Comparison of ENCODE assay signal across 8 cellular contexts in genomic region chr17:31549525-31550388, GRCh38.
DNase-seq lines count a peak whose midpoint lies in the region; ATAC-seq, FAIRE-seq and TF ChIP-seq lines count a peak whose summit lies in the region.

No MANE protein-coding gene starts in this region.

- H3K36me3 ChIP-seq in A673 (ENCODE audit: insufficient read depth, low read length, poor library complexity, severe bottlenecking) (no peaks in the 10 kb centered on the region), bronchial epithelial cell (ENCODE audit: control insufficient read depth, insufficient read depth, low read length) (no peaks in the 10 kb centered on the region)

- TF ChIP-seq CTCF in A673 (conservative IDR thresholded peaks at IDR 0.05; ENCODE audit: low read depth, low read length) (no peak), WTC11 (IDR thresholded peaks at IDR 0.05) (no peak), bronchial epithelial cell (IDR thresholded peaks at IDR 0.05; ENCODE audit: insufficient read depth, low read length, severe bottlenecking) (no peak)

- H3K4me1 ChIP-seq in A673 (ENCODE audit: insufficient read depth, low read length, poor library complexity, severe bottlenecking): no peaks in the 10 kb centered on the region

- H3K4me3 Mint-ChIP-seq in WTC11: peak overlapping the region; percentile 88

- peaks cover 12% of the 10 kb centered on the region for H3K27me3 Mint-ChIP-seq in WTC11 (ENCODE audit: low read depth)

- H3K9me3 ChIP-seq in A673 (ENCODE audit: low read depth, low read length, poor library complexity, severe bottlenecking): no peaks in the 10 kb centered on the region

- H3K4me1 Mint-ChIP-seq in WTC11: peaks cover 7% of the 10 kb centered on the region

- ATAC-seq in GM18867 (IDR thresholded peaks at IDR 0.05; ENCODE audit: unreplicated experiment) (peak; percentile 69), HG03097 (IDR thresholded peaks at IDR 0.05; ENCODE audit: low FRiP score, unreplicated experiment) (peak; percentile 71), WTC11 (peak; percentile 74)

- no peak overlapping the region for H3K27ac Mint-ChIP-seq in WTC11

- H3K4me3 ChIP-seq in A673 (ENCODE audit: low read depth, low read length, poor library complexity, severe bottlenecking): peak overlapping the region; percentile 74
- H3K4me3 ChIP-seq in bronchial epithelial cell (ENCODE audit: low read depth, low read length): peak overlapping the region; percentile 84

- H3K9me3 Mint-ChIP-seq in WTC11: no peaks in the 10 kb centered on the region

- TSS peak; percentile 100 for BruUV-seq in A673 (replicated peaks; lab: Mats Ljungman, UMichigan)

- H3K36me3 Mint-ChIP-seq in WTC11: no peaks in the 10 kb centered on the region

- POLR2A ChIA-PET in A673 (lab: Charles Lee; ENCODE audit: low non-redundant PET) (no interaction called here), WTC11 (lab: Charles Lee) (interaction anchor here (1.2 kb wide), 1 partner anchor 82 kb away, joined by 3 read pairs; no protein-coding TSS in a partner anchor)

- peak overlapping the region; percentile 37 for H3K27ac ChIP-seq in A673 (ENCODE audit: low read depth, low read length, poor library complexity, severe bottlenecking)

- no peak for FAIRE-seq in bronchial epithelial cell (lab: Jason Lieb, UNC)

- intact Hi-C loops in A673 (cut with micrococcal nuclease; ENCODE audit: unreplicated experiment): no loop called here

- H3K27me3 ChIP-seq in A673 (replicated peaks; ENCODE audit: insufficient read depth, low read depth, low read length, poor library complexity): no peaks in the 10 kb centered on the region
- H3K27me3 ChIP-seq in bronchial epithelial cell (ENCODE audit: control insufficient read depth, insufficient read depth, low read length): no peaks in the 10 kb centered on the region

- DNase-seq in A673 (ENCODE audit: low spot score) (peak; percentile 89), NCI-H2171 treated with DMSO at 0.1 percent for 48 hours (lab: John Stamatoyannopoulos, UW) (peak; percentile 89), WTC11 (ENCODE audit: low spot score) (peak; percentile 89), bronchial epithelial cell (ENCODE audit: low read depth) (peak; percentile 73), inferior parietal cortex (ENCODE audit: extremely low spot score) (peak; percentile 93), smooth muscle cell of the brain vasculature (ENCODE audit: low read depth, low spot score) (peak; percentile 83)

- CTCF ChIA-PET in A673 (lab: Charles Lee): no interaction called here
- CTCF ChIA-PET in WTC11 (lab: Charles Lee): interaction anchor here (1.0 to 3.2 kb wide), 5 partner anchors 10 to 293 kb away, joined by 3 to 11 read pairs (median 7); no protein-coding TSS in a partner anchor

TF ChIP-seq in WTC11, 78 proteins besides CTCF, POLR2A, EP300 and RAD21 (continues in another document):
- 0 out of 2 replicates have a peak, but pooled peaks have one; percentile 15 for TF ChIP-seq IRF1 (CRISPR knock-in tag; IDR thresholded peaks at IDR 0.05)
- peak; percentile 99 for TF ChIP-seq HMGXB4 (CRISPR knock-in tag; IDR thresholded peaks at IDR 0.05)
- peak; percentile 54; the same call in 1 of the 2 replicates for TF ChIP-seq KAT7 (CRISPR knock-in tag; IDR thresholded peaks at IDR 0.05; ENCODE audit: borderline replicate concordance)
- peak; percentile 31; the same call in 1 of the 2 replicates for TF ChIP-seq GABPB1 (CRISPR knock-in tag; IDR thresholded peaks at IDR 0.05)
- 0 out of 2 replicates have a peak, but pooled peaks have one; percentile 7 for TF ChIP-seq MAX (CRISPR knock-in tag; IDR thresholded peaks at IDR 0.05)
- peak; percentile 74 for TF ChIP-seq MYBL2 (CRISPR knock-in tag; IDR thresholded peaks at IDR 0.05)
- TF ChIP-seq ZNF232 (CRISPR knock-in tag; IDR thresholded peaks at IDR 0.05): peak; percentile 55; the same call in 1 of the 2 replicates
- TF ChIP-seq MXD4 (CRISPR knock-in tag; IDR thresholded peaks at IDR 0.05; ENCODE audit: borderline replicate concordance): no peak
- 0 out of 2 replicates have a peak, but pooled peaks have one; percentile 59 for TF ChIP-seq CREM (CRISPR knock-in tag; IDR thresholded peaks at IDR 0.05)
- TF ChIP-seq USF1 (CRISPR knock-in tag; IDR thresholded peaks at IDR 0.05): peak; percentile 9; the same call in 1 of the 2 replicates
- 0 out of 2 replicates have a peak, but pooled peaks have one; percentile 39 for TF ChIP-seq ESRRA (CRISPR knock-in tag; IDR thresholded peaks at IDR 0.05; ENCODE audit: borderline replicate concordance)
- peak; percentile 32; the same call in 1 of the 2 replicates for TF ChIP-seq FOXP1 (CRISPR knock-in tag; IDR thresholded peaks at IDR 0.05; ENCODE audit: borderline replicate concordance)
- no peak for TF ChIP-seq GTF2I (CRISPR knock-in tag; conservative IDR thresholded peaks at IDR 0.05)
- peak; percentile 95 for TF ChIP-seq SP1 (CRISPR knock-in tag; conservative IDR thresholded peaks at IDR 0.05)
- TF ChIP-seq ZBTB43 (CRISPR knock-in tag; IDR thresholded peaks at IDR 0.05): peak; percentile 65; the same call in 1 of the 2 replicates
- peak; percentile 66; the same call in 1 of the 2 replicates for TF ChIP-seq TP53 (CRISPR knock-in tag; IDR thresholded peaks at IDR 0.05)
- 0 out of 2 replicates have a peak, but pooled peaks have one; percentile 5 for TF ChIP-seq CREB1 (CRISPR knock-in tag; IDR thresholded peaks at IDR 0.05)
- no peak for TF ChIP-seq PREB (CRISPR knock-in tag; IDR thresholded peaks at IDR 0.05; ENCODE audit: borderline replicate concordance)
- TF ChIP-seq E2F1 (CRISPR knock-in tag; IDR thresholded peaks at IDR 0.05): no peak; the same call in 1 of the 2 replicates
- peak; percentile 96 for TF ChIP-seq ETV6 (CRISPR knock-in tag; IDR thresholded peaks at IDR 0.05)

Comparison
In these comparisons a context has a peak if more than half of its experiments do, and no peak if none do; other contexts are left out.
1. Peak in every context shown above with its lines: DNase-seq, ATAC-seq, H3K4me3 ChIP-seq and H3K27ac ChIP-seq.